7 cellular contexts compared by ENCODE assay signal in the genomic region with DNA sequence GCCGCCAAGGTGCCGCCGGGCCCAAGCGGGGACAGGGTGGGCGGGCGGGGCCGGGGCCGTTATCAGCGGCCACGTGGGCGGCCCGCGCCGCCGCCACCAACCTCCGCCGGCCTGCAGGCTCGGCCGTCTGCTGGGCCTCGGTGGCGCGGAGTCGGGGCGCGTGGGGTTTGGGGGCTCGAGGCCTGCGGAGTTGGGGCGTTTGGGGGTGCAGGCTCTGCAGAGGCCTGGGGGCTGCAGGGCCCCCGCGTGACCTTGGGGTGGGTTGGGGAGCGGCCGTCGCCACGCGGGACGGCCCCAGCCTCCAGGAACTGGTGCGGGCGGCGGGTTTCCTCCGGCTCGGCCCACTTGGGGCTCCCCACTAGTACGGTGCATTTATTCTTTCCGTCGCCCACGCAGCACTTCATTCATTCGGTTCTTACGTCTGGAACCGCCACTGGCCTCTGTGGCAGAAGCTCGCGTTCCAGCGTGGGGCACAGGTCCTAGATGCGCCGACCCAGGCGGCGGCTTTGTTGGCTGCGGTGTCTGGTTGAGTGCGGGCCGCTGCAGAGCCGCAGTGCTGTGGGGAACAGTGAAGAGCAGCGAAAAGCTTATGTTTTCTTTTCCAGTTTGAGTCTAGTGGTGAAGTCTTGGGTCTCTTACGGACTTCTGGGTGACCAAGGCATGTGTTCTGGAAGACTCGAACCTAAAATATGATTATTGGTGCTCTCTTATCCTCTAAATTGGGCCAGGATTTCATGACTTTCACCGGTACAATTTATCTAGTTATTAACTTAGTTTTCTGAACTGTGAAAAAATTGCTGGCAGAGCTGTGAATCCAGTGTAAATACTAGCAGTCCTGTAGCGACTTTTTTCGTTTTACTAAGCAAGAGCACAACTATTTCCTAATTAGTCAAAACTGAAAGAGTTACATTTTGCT. TPM values are rescaled to one million over a fixed set of nuclear protein-coding genes. Genes with fewer than 3 reads are reported as not detected.
DNase-seq lines count a peak whose midpoint lies in the region; ATAC-seq and TF ChIP-seq lines count a peak whose summit lies in the region.
"Had no signal": no experiment of that assay in that cellular context is flagged by ENCODE, and none has a peak within 500 bp of the region (broad histone marks: within the 10 kb centered on the region; RNA-seq: fewer than 3 reads in every experiment).

No MANE protein-coding gene starts in this region.

- no peaks in the 10 kb centered on the region for H3K27me3 ChIP-seq in CD8-positive, alpha-beta memory T cell (ENCODE audit: insufficient read depth, low read length, poor library complexity, severe bottlenecking)
- no peaks in the 10 kb centered on the region for H3K27me3 ChIP-seq in foreskin keratinocyte

- peak overlapping the region; percentile 79 for H3K4me3 ChIP-seq in CD8-positive, alpha-beta memory T cell (ENCODE audit: low read length)

- H3K4me1 ChIP-seq in CD8-positive, alpha-beta memory T cell (ENCODE audit: insufficient read depth, low read length): peaks cover 36% of the 10 kb centered on the region
- peaks cover 3% of the 10 kb centered on the region for H3K4me1 ChIP-seq in foreskin keratinocyte

- peak overlapping the region; percentile 75 to 94 (median 84) for H3K4me3 Mint-ChIP-seq in CD8-positive, alpha-beta memory T cell

- DNase-seq in CD8-positive, alpha-beta memory T cell: peak; percentile 41 to 73 (median 53)
- DNase-seq in activated CD4-positive, alpha-beta T cell treated with anti-CD3 and anti-CD28 coated beads for 4 hours: peak; percentile 77 to 85
- no peak for DNase-seq in foreskin keratinocyte
- DNase-seq in stimulated activated CD4-positive, alpha-beta T cell treated with anti-CD3 and anti-CD28 coated beads, Interleukin-4, amount 100 ng/mL, for 24 hours: peak; percentile 87
- DNase-seq in NCI-H2171 treated with DMSO at 0.1 percent for 48 hours (lab: John Stamatoyannopoulos, UW): no peak

- H3K27ac ChIP-seq in CD8-positive, alpha-beta memory T cell (ENCODE audit: low read depth, low read length): peak overlapping the region; percentile 95
- peak overlapping the region; percentile 61 for H3K27ac ChIP-seq in foreskin keratinocyte

- peaks cover 35 to 63% (median 37%) of the 10 kb centered on the region in 3 donors for H3K4me1 Mint-ChIP-seq in CD8-positive, alpha-beta memory T cell

- peak; percentile 12 for ATAC-seq in HG02763 (IDR thresholded peaks at IDR 0.05; ENCODE audit: unreplicated experiment)
- peak; percentile 6 for ATAC-seq in foreskin keratinocyte

- CTCF ChIA-PET in CD8-positive, alpha-beta memory T cell (lab: Charles Lee): interaction anchor here (0.9 to 1.5 kb wide), 2 partner anchors 11 to 37 kb away, joined by 3 to 5 read pairs; no protein-coding TSS in a partner anchor

- H3K27me3 Mint-ChIP-seq in CD8-positive, alpha-beta memory T cell: no peaks in the 10 kb centered on the region

- peak overlapping the region; percentile 71 to 98 (median 85) for H3K27ac Mint-ChIP-seq in CD8-positive, alpha-beta memory T cell

- no peak for TF ChIP-seq CTCF in foreskin keratinocyte (conservative IDR thresholded peaks at IDR 0.05)

- peaks cover 0 to 62% (median 2%) of the 10 kb centered on the region in 3 donors for H3K36me3 Mint-ChIP-seq in CD8-positive, alpha-beta memory T cell

- H3K36me3 ChIP-seq in CD8-positive, alpha-beta memory T cell (ENCODE audit: insufficient read depth, low read length): peaks cover 51% of the 10 kb centered on the region

- POLR2A ChIA-PET in CD8-positive, alpha-beta memory T cell (lab: Charles Lee): interaction anchor here (0.7 to 1.3 kb wide), 7 partner anchors 9 to 884 kb away, joined by 3 to 6 read pairs (median 5); partner anchors contain the start of genes TANGO2 and THAP7

- no peaks in the 10 kb centered on the region for H3K9me3 ChIP-seq in CD8-positive, alpha-beta memory T cell (ENCODE audit: low read length)

- no peaks in the 10 kb centered on the region for H3K9me3 Mint-ChIP-seq in CD8-positive, alpha-beta memory T cell

RNA-seq across cellular contexts. Expression of gene TRMT2A, which starts 0.9 kb away (rescaled TPM):
- 100 to 1,000 TPM; 108 to 121 TPM for total RNA-seq in CD8-positive, alpha-beta memory T cell
- polyA plus RNA-seq in CD8-positive, alpha-beta memory T cell: 35.6 TPM
- 41.2 and 49.5 TPM in 2 replicates for total RNA-seq in foreskin keratinocyte
- 43.7 and 48.2 TPM in 2 replicates for polyA plus RNA-seq in foreskin keratinocyte

RNA-seq across cellular contexts. Expression of gene RANBP1, which starts 2.0 kb away (rescaled TPM):
- 100 to 1,000 TPM; 436 to 459 TPM for total RNA-seq in CD8-positive, alpha-beta memory T cell
- 102 TPM for polyA plus RNA-seq in CD8-positive, alpha-beta memory T cell
- 319 and 387 TPM in 2 replicates for total RNA-seq in foreskin keratinocyte
- polyA plus RNA-seq in foreskin keratinocyte: 374 and 452 TPM in 2 replicates

RNA-seq across cellular contexts. Expression of gene ZDHHC8, which starts 13.7 kb away (rescaled TPM):
- total RNA-seq in CD8-positive, alpha-beta memory T cell: 10 to 100 TPM; 74.7 to 80.7 TPM
- 4.4 TPM for polyA plus RNA-seq in CD8-positive, alpha-beta memory T cell
- total RNA-seq in foreskin keratinocyte: 23.1 and 28.9 TPM in 2 replicates
- 34.4 and 41.0 TPM in 2 replicates for polyA plus RNA-seq in foreskin keratinocyte

RNA-seq across cellular contexts. Expression of gene CCDC188, which starts 32.9 kb away (rescaled TPM):
- not detected for total RNA-seq in CD8-positive, alpha-beta memory T cell
- polyA plus RNA-seq in CD8-positive, alpha-beta memory T cell: not detected
- total RNA-seq in foreskin keratinocyte: not detected in 2 replicates
- polyA plus RNA-seq in foreskin keratinocyte: not detected in 2 replicates
- total RNA-seq: NCI-H460 had no signal

RNA-seq across cellular contexts. Expression of gene DGCR8, which starts 37.9 kb away (rescaled TPM):
- 10 to 100 TPM; 68.6 to 73.8 TPM for total RNA-seq in CD8-positive, alpha-beta memory T cell
- polyA plus RNA-seq in CD8-positive, alpha-beta memory T cell: 10.6 TPM
- total RNA-seq in foreskin keratinocyte: 30.4 and 31.7 TPM in 2 replicates
- 13.5 and 13.7 TPM in 2 replicates for polyA plus RNA-seq in foreskin keratinocyte

Comparison
In these comparisons a context has a peak if more than half of its experiments do, and no peak if none do; other contexts are left out.
1. DNase-seq: peak in CD8-positive, alpha-beta memory T cell (5 of 5), activated CD4-positive, alpha-beta T cell treated with anti-CD3 and anti-CD28 coated beads for 4 hours (2 of 2) and stimulated activated CD4-positive, alpha-beta T cell treated with anti-CD3 and anti-CD28 coated beads, Interleukin-4, amount 100 ng/mL, for 24 hours (single experiment); none in foreskin keratinocyte (0 of 2) and NCI-H2171 treated with DMSO at 0.1 percent for 48 hours (single experiment).